In the genomic region with DNA sequence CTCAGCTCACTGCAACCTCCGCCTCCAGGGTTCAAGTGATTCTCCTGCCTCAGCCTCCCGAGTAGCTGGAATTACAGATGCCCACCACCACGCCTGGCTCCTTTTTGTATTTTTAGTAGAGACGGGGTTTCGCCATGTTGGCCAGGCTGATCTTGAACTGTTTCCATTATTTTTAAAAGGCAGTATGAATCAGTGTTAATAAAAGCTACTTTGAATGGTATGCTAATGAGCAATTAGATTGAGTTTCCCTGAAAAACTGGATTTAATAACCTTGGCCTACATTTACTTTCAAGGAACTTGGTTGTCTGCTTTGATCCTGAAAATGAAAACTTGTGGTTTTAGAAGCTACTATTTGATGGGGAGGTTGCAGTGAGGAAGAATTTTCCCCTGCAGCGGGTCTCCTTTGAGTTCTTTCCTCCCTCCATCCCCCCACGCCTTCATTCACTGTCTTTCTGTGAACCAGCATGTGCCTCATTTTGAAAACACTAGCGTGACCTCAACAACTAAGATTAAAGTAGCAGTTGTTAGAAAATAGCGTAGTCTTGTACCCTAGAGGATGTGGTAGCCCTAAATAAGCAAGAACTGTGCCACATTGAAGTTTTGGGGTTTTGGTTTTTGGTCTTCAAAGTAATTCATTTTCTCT, we compare ENCODE assay signal across 10 cellular contexts. TPM values are rescaled to one million over a fixed set of nuclear protein-coding genes. Genes with fewer than 3 reads are reported as not detected.
DNase-seq lines count a peak whose midpoint lies in the region; ATAC-seq, FAIRE-seq and TF ChIP-seq lines count a peak whose summit lies in the region.
"Had no signal": no experiment of that assay in that cellular context is flagged by ENCODE, and none has a peak within 500 bp of the region (broad histone marks: within the 10 kb centered on the region; RNA-seq: fewer than 3 reads in every experiment).

No MANE protein-coding gene starts in this region.

- no peaks in the 10 kb centered on the region for H3K27me3 Mint-ChIP-seq in progenitor cell of endocrine pancreas

- H3K9ac ChIP-seq in kidney (ENCODE audit: low read length in 2 of 2) = no peak overlapping the region
- H3K9ac ChIP-seq: parathyroid adenoma had no signal

- no peaks in the 10 kb centered on the region for H3K27me3 ChIP-seq in gastroesophageal sphincter

- H3K9me3 ChIP-seq in gastroesophageal sphincter (no peaks in the 10 kb centered on the region), kidney (ENCODE audit: control insufficient read depth in 1 of 2, low read length in 2 of 2) (no peaks in the 10 kb centered on the region)

- H3K36me3 ChIP-seq in gastroesophageal sphincter = no peaks in the 10 kb centered on the region
- H3K36me3 ChIP-seq in kidney (ENCODE audit: control insufficient read depth in 1 of 2, insufficient read depth in 2 of 2, low read length in 2 of 2) = no peaks in the 10 kb centered on the region

- no peak overlapping the region for H3K27ac Mint-ChIP-seq in progenitor cell of endocrine pancreas

- TF ChIP-seq CTCF in gastroesophageal sphincter (IDR thresholded peaks at IDR 0.05) (no peak), kidney (IDR thresholded peaks at IDR 0.05; ENCODE audit: borderline replicate concordance, extremely low read depth, insufficient read depth) (no peak), progenitor cell of endocrine pancreas (IDR thresholded peaks at IDR 0.05; ENCODE audit: unreplicated experiment) (no peak)

- no peak overlapping the region for H3K4me3 Mint-ChIP-seq in progenitor cell of endocrine pancreas (ENCODE audit: low read depth)

- no peaks in the 10 kb centered on the region for H3K36me3 Mint-ChIP-seq in progenitor cell of endocrine pancreas (ENCODE audit: insufficient read depth)

- no peak for TF ChIP-seq POLR2A in gastroesophageal sphincter (IDR thresholded peaks at IDR 0.05)

- TF ChIP-seq EP300 in gastroesophageal sphincter (IDR thresholded peaks at IDR 0.05) = no peak

- H3K4me1 ChIP-seq in gastroesophageal sphincter = no peaks in the 10 kb centered on the region
- H3K4me1 ChIP-seq in kidney (ENCODE audit: control insufficient read depth in 1 of 2, insufficient read depth in 1 of 2, low read depth in 1 of 2, low read length in 2 of 2) = no peaks in the 10 kb centered on the region
- H3K4me1 ChIP-seq: parathyroid adenoma had no signal

- H3K9me3 Mint-ChIP-seq in progenitor cell of endocrine pancreas (ENCODE audit: low read depth) = no peaks in the 10 kb centered on the region

- no peaks in the 10 kb centered on the region for H3K4me1 Mint-ChIP-seq in progenitor cell of endocrine pancreas (ENCODE audit: low read depth)

- peak; percentile 56 for ATAC-seq in HG03097 (IDR thresholded peaks at IDR 0.05; ENCODE audit: low FRiP score, unreplicated experiment)
- no peak for ATAC-seq in gastroesophageal sphincter

- H3K27ac ChIP-seq in gastroesophageal sphincter (no peak overlapping the region), kidney (ENCODE audit: low read depth in 2 of 2, low read length in 2 of 2) (no peak overlapping the region)
- H3K27ac ChIP-seq: parathyroid adenoma had no signal

- DNase-seq in GM19239 (ENCODE audit: insufficient read length, low spot score) (no peak), activated T-helper 1 cell treated with Interleukin-2 at 50 U/mL for 16 hours (ENCODE audit: low read depth) (peak; percentile 5), kidney (no peak), NCI-H128 (lab: John Stamatoyannopoulos, UW; ENCODE audit: unreplicated experiment) (no peak), progenitor cell of endocrine pancreas (ENCODE audit: low spot score, unreplicated experiment) (no peak)
- DNase-seq in stimulated activated CD4-positive, alpha-beta T cell treated with anti-CD3 and anti-CD28 coated beads, TNF-alpha, amount 100 ng/mL, for 24 hours (ENCODE audit: low read depth in 3 of 3) = peak in 2 of 3 experiments; percentile 48 to 51
- DNase-seq: NCI-H1105 had no signal

- intact Hi-C loops in kidney (cut with DNase I) = no loop called here

- 93 to 98% methylated on average over 8 to 9 of the region's 9 CpGs for WGBS in gastroesophageal sphincter (ENCODE audit: low coverage in 1 of 2), 2 donors

- no peak overlapping the region for H3K4me3 ChIP-seq in gastroesophageal sphincter
- H3K4me3 ChIP-seq in kidney (ENCODE audit: low read length in 2 of 2) = no peak overlapping the region

- FAIRE-seq in GM19239 (lab: Jason Lieb, UNC) (peak; percentile 83), kidney (lab: Jason Lieb, UNC) (no peak)

RNA-seq across cellular contexts. Expression of a gene that starts 17.8 kb away (rescaled TPM):
- 10 to 100 TPM; 30.8 to 48.6 (median 36.6) TPM for total RNA-seq in gastroesophageal sphincter
- 9.4 TPM for total RNA-seq in kidney
- polyA plus RNA-seq in kidney (ENCODE audit: insufficient read depth, low read depth, low replicate concordance) = 0.95 TPM
- 3.8 and 4.4 TPM in 2 replicates for total RNA-seq in progenitor cell of endocrine pancreas

RNA-seq across cellular contexts. Expression of a gene that starts 35.7 kb away (rescaled TPM):
- total RNA-seq in gastroesophageal sphincter (100 to 1,000 TPM in 1 of 4 donors, 10 to 100 TPM in 3; 52.8 to 118 (median 77.3) TPM), kidney (79.7 TPM), progenitor cell of endocrine pancreas (73.4 and 83.3 TPM in 2 replicates)
- polyA plus RNA-seq in kidney (ENCODE audit: insufficient read depth, low read depth, low replicate concordance) = 83.4 TPM

Comparison
In these comparisons a context has a peak if more than half of its experiments do, and no peak if none do; other contexts are left out.
1. DNase-seq: peak in activated T-helper 1 cell treated with Interleukin-2 at 50 U/mL for 16 hours (single experiment) and stimulated activated CD4-positive, alpha-beta T cell treated with anti-CD3 and anti-CD28 coated beads, TNF-alpha, amount 100 ng/mL, for 24 hours (2 of 3); none in GM19239 (single experiment), kidney (single experiment), NCI-H128 (single experiment) and progenitor cell of endocrine pancreas (single experiment).